Comparison of ENCODE assay signal across 9 cellular contexts in genomic region chr1:110340207-110340468, GRCh38. TPM values are rescaled to one million over a fixed set of nuclear protein-coding genes. Genes with fewer than 3 reads are reported as not detected.
DNase-seq lines count a peak whose midpoint lies in the region; ATAC-seq and TF ChIP-seq lines count a peak whose summit lies in the region.
"Had no signal": no experiment of that assay in that cellular context is flagged by ENCODE, and none has a peak within 500 bp of the region (broad histone marks: within the 10 kb centered on the region; RNA-seq: fewer than 3 reads in every experiment).

No MANE protein-coding gene starts in this region.

- H3K36me3 ChIP-seq in DND-41 (ENCODE audit: insufficient read depth, low read length) (peaks cover 58% of the 10 kb centered on the region), trophoblast cell (ENCODE audit: control insufficient read depth in 1 of 2, insufficient read depth in 2 of 2, low read length in 2 of 2) (peaks cover 16% of the 10 kb centered on the region in 2 experiments)

- peak overlapping the region; percentile 72 to 89 for H3K4me3 ChIP-seq in DND-41 (ENCODE audit: low read depth in 1 of 2, low read length in 2 of 2)
- H3K4me3 ChIP-seq in NB4 (ENCODE audit: low read depth, low read length), result peak overlapping the region; percentile 81
- H3K4me3 ChIP-seq in fibroblast of mammary gland (ENCODE audit: control insufficient read depth, low read depth, low read length), result peak overlapping the region; percentile 99
- H3K4me3 ChIP-seq in trophoblast cell (ENCODE audit: low read depth, low read length), result peak overlapping the region; percentile 91

- H3K4me2 ChIP-seq in DND-41 (ENCODE audit: insufficient read depth, low read length), result peak overlapping the region; percentile 97
- H3K4me2 ChIP-seq in trophoblast cell (ENCODE audit: low read length), result peak overlapping the region; percentile 88

- peak; percentile 33 for DNase-seq in DND-41
- DNase-seq in NB4 (ENCODE audit: low read depth), result no peak
- DNase-seq in fibroblast of mammary gland (ENCODE audit: low read depth), result no peak
- no peak for DNase-seq in trophoblast cell
- DNase-seq in NCI-H510A treated with DMSO at 0.1 percent for 48 hours (lab: John Stamatoyannopoulos, UW), result no peak
- no peak for DNase-seq in NCI-H446 (lab: John Stamatoyannopoulos, UW)
- DNase-seq: naive B cell had no signal

- H2BK120ac ChIP-seq in trophoblast cell (ENCODE audit: insufficient read depth, low read length, poor library complexity), result no peak overlapping the region

- peaks cover 71% of the 10 kb centered on the region for H3K4me1 ChIP-seq in DND-41 (ENCODE audit: insufficient read depth, low read length)
- H3K4me1 ChIP-seq in trophoblast cell (ENCODE audit: control insufficient read depth in 1 of 2, insufficient read depth in 2 of 2, low read length in 2 of 2), result peaks cover 23 to 29% of the 10 kb centered on the region in 2 experiments

- no peaks in the 10 kb centered on the region for H3K27me3 ChIP-seq in DND-41 (ENCODE audit: insufficient read depth, low read length, poor library complexity)
- no peaks in the 10 kb centered on the region for H3K27me3 ChIP-seq in trophoblast cell (ENCODE audit: insufficient read depth, low read length)

- H3K9me3 ChIP-seq in DND-41 (ENCODE audit: insufficient read depth, low read length, severe bottlenecking), result no peaks in the 10 kb centered on the region
- H3K9me3 ChIP-seq in trophoblast cell (ENCODE audit: insufficient read depth, low read depth, low read length), result no peaks in the 10 kb centered on the region

- no peak for TF ChIP-seq POLR2A in NB4 (IDR thresholded peaks at IDR 0.05; ENCODE audit: extremely low read depth, insufficient read length)

- ATAC-seq in DND-41 (ENCODE audit: insufficient read depth, low read depth) (no peak), GM18858 (IDR thresholded peaks at IDR 0.05; ENCODE audit: unreplicated experiment) (no peak), HG02885 (IDR thresholded peaks at IDR 0.05; ENCODE audit: poor library complexity, unreplicated experiment) (no peak)

- no peak overlapping the region for H4K8ac ChIP-seq in trophoblast cell (ENCODE audit: low read depth, low read length)

- peaks cover 52% of the 10 kb centered on the region for H4K20me1 ChIP-seq in DND-41 (ENCODE audit: insufficient read depth, low read length)

- peaks cover 21% of the 10 kb centered on the region for H3K79me1 ChIP-seq in trophoblast cell (ENCODE audit: low read length)

- H3K79me2 ChIP-seq in DND-41 (ENCODE audit: insufficient read depth, low read length) (peaks cover 71% of the 10 kb centered on the region), trophoblast cell (ENCODE audit: control insufficient read depth, insufficient read depth, low read length, poor library complexity) (peaks cover 35% of the 10 kb centered on the region)

- peak overlapping the region; percentile 33 for H3K14ac ChIP-seq in trophoblast cell (ENCODE audit: low read length)

- no peak overlapping the region for H3K23ac ChIP-seq in trophoblast cell (ENCODE audit: low read length)

- peak overlapping the region; percentile 11 for H2AK5ac ChIP-seq in trophoblast cell (ENCODE audit: low read length)

- no CpG with 5 or more reads among the region's 9 CpGs for WGBS in trophoblast cell (ENCODE audit: extremely low coverage, insufficient coverage, insufficient read length)

- H3K9ac ChIP-seq in DND-41 (ENCODE audit: low read depth, low read length) (peak overlapping the region; percentile 94), trophoblast cell (ENCODE audit: low read length) (peak overlapping the region; percentile 90)

- H2AFZ ChIP-seq in DND-41 (ENCODE audit: low read depth, low read length), result peak overlapping the region; percentile 91; the same call in 1 of the 2 replicates
- H2AFZ ChIP-seq in trophoblast cell (ENCODE audit: insufficient read depth, low read length, poor library complexity), result peak overlapping the region; percentile 17

- TF ChIP-seq CTCF in DND-41 (IDR thresholded peaks at IDR 0.05; ENCODE audit: borderline replicate concordance, extremely low read depth, low read length, poor library complexity, severe bottlenecking) (no peak), NB4 (IDR thresholded peaks at IDR 0.05; ENCODE audit: low read depth, low read length) (no peak), fibroblast of mammary gland (conservative IDR thresholded peaks at IDR 0.05; ENCODE audit: control insufficient read depth, insufficient read depth, low read depth, low read length) (no peak)

- peak overlapping the region; percentile 11 for H2BK5ac ChIP-seq in trophoblast cell (ENCODE audit: low read depth, low read length, poor library complexity)

- peak overlapping the region; percentile 97 for H4K91ac ChIP-seq in trophoblast cell (ENCODE audit: low read depth, low read length)

- peak overlapping the region; percentile 94 for H3K4ac ChIP-seq in trophoblast cell (ENCODE audit: low read depth, low read length)

- peak overlapping the region; percentile 91 for H3K27ac ChIP-seq in DND-41 (ENCODE audit: low read length)
- no peak overlapping the region for H3K27ac ChIP-seq in trophoblast cell (ENCODE audit: low read depth, low read length)

- no peak overlapping the region for H3K18ac ChIP-seq in trophoblast cell (ENCODE audit: low read length)

- no peak overlapping the region for H4K12ac ChIP-seq in trophoblast cell (ENCODE audit: low read depth, low read length)

- H2BK12ac ChIP-seq in trophoblast cell (ENCODE audit: low read length), result no peak overlapping the region

RNA-seq across cellular contexts. Expression of gene RBM15, which starts 1.0 kb away (rescaled TPM):
- polyA plus RNA-seq in trophoblast cell (2013), result 11.4 and 11.5 TPM in 2 replicates

RNA-seq across cellular contexts. Expression of gene SLC16A4, which starts 50.7 kb away (rescaled TPM):
- 3.6 and 3.7 TPM in 2 replicates for polyA plus RNA-seq in trophoblast cell (2013)
